Comparison of ENCODE assay signal across 26 cellular contexts in genomic region chrX:69762340-69762739, GRCh38.
"Had no signal": no experiment of that assay in that cellular context is flagged by ENCODE, and none has a peak within 500 bp of the region (broad histone marks: within the 10 kb centered on the region; RNA-seq: fewer than 3 reads in every experiment).

No MANE protein-coding gene starts in this region.

- H3K27ac ChIP-seq: neutrophil, parathyroid adenoma, psoas muscle, right lobe of liver, sigmoid colon, stomach, thoracic aorta, thyroid gland, tibial nerve, upper lobe of left lung, vagina had no signal

- H3K27me3 ChIP-seq: neutrophil, sigmoid colon, stomach, thyroid gland, tibial nerve, upper lobe of left lung, vagina had no signal

- ATAC-seq: naive thymus-derived CD8-positive, alpha-beta T cell; natural killer cell treated with Interleukin-12 subunit alpha and Interleukin-12 subunit beta and Interleukin-15 and Interleukin-18, amount 100 ng/mL, for 72 hours; psoas muscle; right lobe of liver; stimulated activated effector memory CD8-positive, alpha-beta T cell treated with anti-CD3 and anti-CD28 coated beads, Interleukin-12 subunit alpha, Interleukin-12 subunit beta, amount 100 ng/mL, for 72 hours; stimulated activated naive B cell treated with anti-CD40 and anti-IgM and Interleukin-4, amounts not matched to agents 10 μg/mL and 1 μg/mL and 100 μg/mL, for 72 hours had no signal

- H3K36me3 ChIP-seq: neutrophil, right lobe of liver, sigmoid colon, stomach, thoracic aorta, thyroid gland, tibial nerve, upper lobe of left lung, vagina had no signal

- H3K9me3 ChIP-seq: neutrophil, psoas muscle, right lobe of liver, sigmoid colon, stomach, thoracic aorta, thyroid gland, tibial nerve, upper lobe of left lung, vagina had no signal

- H3K4me1 ChIP-seq: parathyroid adenoma, psoas muscle, right lobe of liver, sigmoid colon, stomach, thyroid gland, upper lobe of left lung, vagina had no signal

- H3K4me3 ChIP-seq: psoas muscle, right lobe of liver, sigmoid colon, stomach, thoracic aorta, thyroid gland, tibial nerve, upper lobe of left lung, vagina had no signal

- DNase-seq: naive B cell; naive thymus-derived CD8-positive, alpha-beta T cell; nephron progenitor cell; nucleus accumbens; posterior cingulate gyrus; psoas muscle; right lobe of liver; sigmoid colon; small intestine; stimulated activated CD4-positive, alpha-beta T cell treated with anti-CD3 and anti-CD28 coated beads, Interleukin-15, amount 100 ng/mL, for 24 hours; stimulated activated CD4-positive, alpha-beta T cell treated with anti-CD3 and anti-CD28 coated beads, Interleukin-2, amount 100 ng/mL, for 24 hours; stimulated activated CD4-positive, alpha-beta T cell treated with anti-CD3 and anti-CD28 coated beads, Interleukin-2, amount 100 ng/mL, for 48 hours; stimulated activated CD4-positive, alpha-beta T cell treated with anti-CD3 and anti-CD28 coated beads, Interleukin-4, amount 100 ng/mL, for 24 hours; stimulated activated naive B cell treated with anti-CD40 and anti-IgM and Interleukin-4, amounts not matched to agents 10 μg/mL and 1 μg/mL and 100 μg/mL, for 72 hours; stimulated activated naive CD4-positive, alpha-beta T cell treated with Interleukin-2 at 50 U/mL for 16 hours; stomach; thyroid gland; trophoblast cell; upper lobe of left lung had no signal
